8 cellular contexts compared by ENCODE assay signal in genomic region chr17:77959216-77959925, GRCh38. TPM values are rescaled to one million over a fixed set of nuclear protein-coding genes. Genes with fewer than 3 reads are reported as not detected.
DNase-seq lines count a peak whose midpoint lies in the region; ATAC-seq lines count a peak whose summit lies in the region.

No MANE protein-coding gene starts in this region.

- H3K9me3 Mint-ChIP-seq in activated CD4-positive, alpha-beta T cell treated with anti-CD3 and anti-CD28 coated beads, Interleukin-2, amount 10 ng/mL, durations not matched to agents 24 days and 14 days: peaks cover 3% of the 10 kb centered on the region

- H3K36me3 ChIP-seq in HUES64 (ENCODE audit: insufficient read depth, low read length) (no peaks in the 10 kb centered on the region), mucosa of rectum (ENCODE audit: control insufficient read depth in 2 of 2, insufficient read depth in 2 of 2, low read length in 2 of 2) (no peaks in the 10 kb centered on the region)

- no peak for ATAC-seq in GM18517 (IDR thresholded peaks at IDR 0.05; ENCODE audit: unreplicated experiment)

- peaks cover 46% of the 10 kb centered on the region for H3K4me1 Mint-ChIP-seq in activated CD4-positive, alpha-beta T cell treated with anti-CD3 and anti-CD28 coated beads, Interleukin-2, amount 10 ng/mL, durations not matched to agents 24 days and 14 days

- H3K9ac ChIP-seq in HUES64 (ENCODE audit: low read depth, low read length): peak overlapping the region; percentile 74
- H3K9ac ChIP-seq in mucosa of rectum (ENCODE audit: low read depth in 1 of 2, low read length in 2 of 2): peak overlapping the region; percentile 48 to 61

- peaks cover 34% of the 10 kb centered on the region for H3K4me1 ChIP-seq in HUES64 (ENCODE audit: insufficient read depth, low read length)
- H3K4me1 ChIP-seq in mucosa of rectum (ENCODE audit: control insufficient read depth in 2 of 2, insufficient read depth in 2 of 2, low read length in 2 of 2): peaks cover 14 to 15% of the 10 kb centered on the region in 2 donors

- H3K4me3 ChIP-seq in HUES64 (ENCODE audit: low read length) (peak overlapping the region; percentile 63), mucosa of rectum (ENCODE audit: low read length in 2 of 2) (peak overlapping the region; percentile 62 to 75)

- H3K4me3 Mint-ChIP-seq in activated CD4-positive, alpha-beta T cell treated with anti-CD3 and anti-CD28 coated beads, Interleukin-2, amount 10 ng/mL, durations not matched to agents 24 days and 14 days: peak overlapping the region; percentile 91

- under 1% methylated on average over 75 of the region's 75 CpGs for WGBS in HUES64

- no peak overlapping the region for H3K27ac ChIP-seq in HUES64 (ENCODE audit: low read depth, low read length)
- no peak overlapping the region for H3K27ac ChIP-seq in mucosa of rectum (ENCODE audit: low read depth in 2 of 2, low read length in 2 of 2)
- H3K27ac ChIP-seq in substantia nigra (ENCODE audit: low read depth, low read length, poor library complexity, severe bottlenecking): peak overlapping the region; percentile 56

- H3K9me3 ChIP-seq in HUES64 (ENCODE audit: insufficient read depth, low read depth, low read length): no peaks in the 10 kb centered on the region
- no peaks in the 10 kb centered on the region for H3K9me3 ChIP-seq in mucosa of rectum (ENCODE audit: control insufficient read depth in 2 of 2, low read length in 2 of 2)

- intact Hi-C loops in activated CD4-positive, alpha-beta T cell treated with anti-CD3 and anti-CD28 coated beads, Interleukin-2, amount 10 ng/mL, durations not matched to agents 24 days and 14 days (cut with micrococcal nuclease): loop anchor here (2.0 to 5.0 kb wide), 6 partner anchors 53 to 1577 kb away; partner anchors contain the start of genes SPHK1 and TMC8

- peaks cover 12% of the 10 kb centered on the region for H3K36me3 Mint-ChIP-seq in activated CD4-positive, alpha-beta T cell treated with anti-CD3 and anti-CD28 coated beads, Interleukin-2, amount 10 ng/mL, durations not matched to agents 24 days and 14 days (ENCODE audit: low read depth)

- peaks cover 50% of the 10 kb centered on the region for H3K27me3 ChIP-seq in HUES64 (ENCODE audit: insufficient read depth, low read length)
- peaks cover 8 to 13% of the 10 kb centered on the region in 2 donors for H3K27me3 ChIP-seq in mucosa of rectum (ENCODE audit: control insufficient read depth in 2 of 2, insufficient read depth in 2 of 2, low read length in 2 of 2)

- DNase-seq in ELR (ENCODE audit: low read depth) (peak; percentile 40), substantia nigra (lab: John Stamatoyannopoulos, UW) (peak in 4 of 49 donors; percentile 11 to 64 (median 44)), OCI-M2 (lab: John Stamatoyannopoulos, UW; ENCODE audit: unreplicated experiment) (no peak)
- peak; percentile 78 for DNase-seq in activated CD4-positive, alpha-beta T cell treated with anti-CD3 and anti-CD28 coated beads, Interleukin-2, amount 10 ng/mL, durations not matched to agents 24 days and 14 days
- peak; percentile 20 for DNase-seq in effector CD8-positive, alpha-beta T cell (lab: John Stamatoyannopoulos, UW)

- H3K27ac Mint-ChIP-seq in activated CD4-positive, alpha-beta T cell treated with anti-CD3 and anti-CD28 coated beads, Interleukin-2, amount 10 ng/mL, durations not matched to agents 24 days and 14 days: peak overlapping the region; percentile 70

- peaks cover 40% of the 10 kb centered on the region for H3K27me3 Mint-ChIP-seq in activated CD4-positive, alpha-beta T cell treated with anti-CD3 and anti-CD28 coated beads, Interleukin-2, amount 10 ng/mL, durations not matched to agents 24 days and 14 days

RNA-seq across cellular contexts. Expression of gene TNRC6C, which starts 0.9 kb away (rescaled TPM):
- 7.9 TPM for polyA plus RNA-seq in HUES64 (2013, experiment 1 of 2)
- 8.4 TPM for polyA plus RNA-seq in HUES64 (2013, experiment 2 of 2)
- total RNA-seq in activated CD4-positive, alpha-beta T cell treated with anti-CD3 and anti-CD28 coated beads, Interleukin-2, amount 10 ng/mL, durations not matched to agents 24 days and 14 days: 16.0 and 16.6 TPM in 2 replicates
